14 cellular contexts compared by ENCODE assay signal in genomic region chr12:105920161-105920684, GRCh38.
A peak's percentile ranks its signal among the peaks of the same experiment; 100 is the strongest.
DNase-seq lines count a peak whose midpoint lies in the region; ATAC-seq and TF ChIP-seq lines count a peak whose summit lies in the region.
"Had no signal": no experiment of that assay in that cellular context is flagged by ENCODE, and none has a peak within 500 bp of the region (broad histone marks: within the 10 kb centered on the region; RNA-seq: fewer than 3 reads in every experiment).

No MANE protein-coding gene starts in this region.

- H3K27ac ChIP-seq in breast epithelium = peak overlapping the region; percentile 44 to 62
- H3K27ac ChIP-seq: brain microvascular endothelial cell, ovary, vagina, WERI-Rb-1 had no signal

- H3K4me1 ChIP-seq in breast epithelium = no peaks in the 10 kb centered on the region

- H3K4me1 Mint-ChIP-seq in type B pancreatic cell (ENCODE audit: unreplicated experiment) = peaks cover 5% of the 10 kb centered on the region

- no peak overlapping the region for H3K4me3 Mint-ChIP-seq in type B pancreatic cell

- no peaks in the 10 kb centered on the region for H3K9me3 Mint-ChIP-seq in type B pancreatic cell

- no peak for TF ChIP-seq CTCF in breast epithelium (IDR thresholded peaks at IDR 0.05)
- TF ChIP-seq CTCF in type B pancreatic cell (conservative IDR thresholded peaks at IDR 0.05) = no peak

- TF ChIP-seq POLR2A in breast epithelium (IDR thresholded peaks at IDR 0.05) = no peak

- H3K4me3 ChIP-seq in breast epithelium = no peak overlapping the region
- H3K4me3 ChIP-seq: ovary, vagina had no signal

- no peak for ATAC-seq in HG03159 (IDR thresholded peaks at IDR 0.05; ENCODE audit: unreplicated experiment)
- no peak for ATAC-seq in GM18868 (IDR thresholded peaks at IDR 0.05; ENCODE audit: unreplicated experiment)

- H3K36me3 Mint-ChIP-seq in type B pancreatic cell = no peaks in the 10 kb centered on the region

- intact Hi-C loops in breast epithelium (cut with DNase I; ENCODE audit: low total_unique reads) = no loop called here

- H3K27me3 Mint-ChIP-seq in type B pancreatic cell = no peaks in the 10 kb centered on the region

- no peaks in the 10 kb centered on the region for H3K27me3 ChIP-seq in breast epithelium
- H3K27me3 ChIP-seq: brain microvascular endothelial cell, ovary, vagina had no signal

- peak overlapping the region; percentile 62 for H3K27ac Mint-ChIP-seq in type B pancreatic cell

- no peaks in the 10 kb centered on the region for H3K9me3 ChIP-seq in breast epithelium
- H3K9me3 ChIP-seq: ovary, vagina had no signal

- H3K36me3 ChIP-seq in breast epithelium = no peaks in the 10 kb centered on the region
- H3K36me3 ChIP-seq: brain microvascular endothelial cell, ovary, vagina, WERI-Rb-1 had no signal

- DNase-seq in NCI-H2196 treated with DMSO at 0.1 percent for 48 hours (lab: John Stamatoyannopoulos, UW; ENCODE audit: unreplicated experiment) (peak; percentile 71), breast epithelium (ENCODE audit: low spot score in 2 of 2) (peak in 1 of 2 donors; percentile 90), islet precursor cell (peak; percentile 99), type B pancreatic cell (ENCODE audit: extremely low spot score, unreplicated experiment) (no peak), A172 (ENCODE audit: low spot score) (no peak)
- DNase-seq: activated T-cell treated with anti-CD3 and anti-CD28 coated beads for 4 hours, brain microvascular endothelial cell, kidney glomerular epithelial cell, NCI-H2107, ovary, WERI-Rb-1 had no signal

Comparison
In these comparisons a context has a peak if more than half of its experiments do, and no peak if none do; other contexts are left out.
1. DNase-seq: peak in NCI-H2196 treated with DMSO at 0.1 percent for 48 hours (single experiment) and islet precursor cell (single experiment); none in type B pancreatic cell (single experiment) and A172 (single experiment).